Comparison of ENCODE assay signal across 2 cellular contexts in the genomic region with DNA sequence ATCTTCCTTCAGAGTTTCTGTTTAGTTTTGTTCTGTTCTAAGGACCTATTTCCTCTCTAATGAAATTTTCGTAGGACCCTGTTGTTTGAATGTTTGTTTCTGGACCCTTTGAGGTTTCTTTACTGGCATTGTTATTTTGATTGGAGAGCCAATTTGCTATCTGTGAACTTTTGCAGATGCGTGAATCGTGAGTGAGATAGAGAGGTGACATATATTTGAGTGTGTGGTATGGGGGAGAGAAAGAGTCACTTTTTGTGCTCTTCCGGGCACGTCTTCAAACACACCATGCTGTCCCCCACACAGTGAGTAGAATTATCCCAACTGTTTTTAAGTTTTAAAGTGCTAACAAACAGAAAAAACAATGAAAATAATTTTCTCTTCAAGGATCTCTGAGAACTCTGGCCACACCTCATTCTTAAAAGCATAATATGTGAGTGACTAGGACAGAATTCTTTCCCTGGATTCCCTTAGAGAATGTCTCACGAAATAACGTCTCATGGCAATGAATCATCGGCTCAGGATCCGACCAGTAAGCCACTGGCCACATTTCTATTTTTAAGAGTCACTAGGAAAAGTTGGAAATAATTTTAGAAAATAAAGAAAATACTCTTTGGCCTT.
TF ChIP-seq lines count a peak whose summit lies in the region.

No MANE protein-coding gene starts in this region.

TF ChIP-seq in A549, 52 proteins besides CTCF, POLR2A, EP300 and RAD21 (continued from another document):
- TF ChIP-seq, protein P1, sequence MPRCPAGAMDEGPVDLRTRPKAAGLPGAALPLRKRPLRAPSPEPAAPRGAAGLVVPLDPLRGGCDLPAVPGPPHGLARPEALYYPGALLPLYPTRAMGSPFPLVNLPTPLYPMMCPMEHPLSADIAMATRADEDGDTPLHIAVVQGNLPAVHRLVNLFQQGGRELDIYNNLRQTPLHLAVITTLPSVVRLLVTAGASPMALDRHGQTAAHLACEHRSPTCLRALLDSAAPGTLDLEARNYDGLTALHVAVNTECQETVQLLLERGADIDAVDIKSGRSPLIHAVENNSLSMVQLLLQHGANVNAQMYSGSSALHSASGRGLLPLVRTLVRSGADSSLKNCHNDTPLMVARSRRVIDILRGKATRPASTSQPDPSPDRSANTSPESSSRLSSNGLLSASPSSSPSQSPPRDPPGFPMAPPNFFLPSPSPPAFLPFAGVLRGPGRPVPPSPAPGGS (IDR thresholded peaks at IDR 0.05): no peak
- no peak for TF ChIP-seq NPAS2 (CRISPR knock-in tag; IDR thresholded peaks at IDR 0.05; ENCODE audit: borderline replicate concordance)
- TF ChIP-seq KDM1A (IDR thresholded peaks at IDR 0.05; ENCODE audit: low read depth): no peak
- TF ChIP-seq FOSB (CRISPR knock-in tag; IDR thresholded peaks at IDR 0.05): peak; percentile 18; the same call in 1 of the 2 replicates
- peak; percentile 86 for TF ChIP-seq JUNB (IDR thresholded peaks at IDR 0.05)
- 0 out of 2 replicates have a peak, but pooled peaks have one; percentile 9 for TF ChIP-seq MYC (IDR thresholded peaks at IDR 0.05; ENCODE audit: borderline replicate concordance, low read length)
- TF ChIP-seq MAZ (IDR thresholded peaks at IDR 0.05; ENCODE audit: borderline replicate concordance, low read depth, low read length): no peak
- peak; percentile 69 for TF ChIP-seq RARB (CRISPR knock-in tag; IDR thresholded peaks at IDR 0.05)
- TF ChIP-seq TP53 (CRISPR knock-in tag; IDR thresholded peaks at IDR 0.05): no peak
- peak; percentile 88 for TF ChIP-seq FOSL2 (IDR thresholded peaks at IDR 0.05)
- TF ChIP-seq FOSL2 (CRISPR knock-in tag; IDR thresholded peaks at IDR 0.05): peak; percentile 97
- TF ChIP-seq GATA3 (IDR thresholded peaks at IDR 0.05; ENCODE audit: borderline replicate concordance): peak; percentile 77; the same call in 1 of the 2 replicates
- TF ChIP-seq, protein P2, sequence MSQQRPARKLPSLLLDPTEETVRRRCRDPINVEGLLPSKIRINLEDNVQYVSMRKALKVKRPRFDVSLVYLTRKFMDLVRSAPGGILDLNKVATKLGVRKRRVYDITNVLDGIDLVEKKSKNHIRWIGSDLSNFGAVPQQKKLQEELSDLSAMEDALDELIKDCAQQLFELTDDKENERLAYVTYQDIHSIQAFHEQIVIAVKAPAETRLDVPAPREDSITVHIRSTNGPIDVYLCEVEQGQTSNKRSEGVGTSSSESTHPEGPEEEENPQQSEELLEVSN (IDR thresholded peaks at IDR 0.05; ENCODE audit: borderline replicate concordance, low read depth): no peak

TF ChIP-seq in HCT116, 20 proteins besides CTCF, POLR2A, EP300 and RAD21 (continued from another document):
- TF ChIP-seq, protein P3, sequence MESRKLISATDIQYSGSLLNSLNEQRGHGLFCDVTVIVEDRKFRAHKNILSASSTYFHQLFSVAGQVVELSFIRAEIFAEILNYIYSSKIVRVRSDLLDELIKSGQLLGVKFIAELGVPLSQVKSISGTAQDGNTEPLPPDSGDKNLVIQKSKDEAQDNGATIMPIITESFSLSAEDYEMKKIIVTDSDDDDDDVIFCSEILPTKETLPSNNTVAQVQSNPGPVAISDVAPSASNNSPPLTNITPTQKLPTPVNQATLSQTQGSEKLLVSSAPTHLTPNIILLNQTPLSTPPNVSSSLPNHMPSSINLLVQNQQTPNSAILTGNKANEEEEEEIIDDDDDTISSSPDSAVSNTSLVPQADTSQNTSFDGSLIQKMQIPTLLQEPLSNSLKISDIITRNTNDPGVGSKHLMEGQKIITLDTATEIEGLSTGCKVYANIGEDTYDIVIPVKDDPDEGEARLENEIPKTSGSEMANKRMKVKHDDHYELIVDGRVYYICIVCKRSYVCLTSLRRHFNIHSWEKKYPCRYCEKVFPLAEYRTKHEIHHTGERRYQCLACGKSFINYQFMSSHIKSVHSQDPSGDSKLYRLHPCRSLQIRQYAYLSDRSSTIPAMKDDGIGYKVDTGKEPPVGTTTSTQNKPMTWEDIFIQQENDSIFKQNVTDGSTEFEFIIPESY (IDR thresholded peaks at IDR 0.05; ENCODE audit: extremely low read depth, insufficient replicate concordance, low read length): no peak
- TF ChIP-seq POLR2AphosphoS5 (IDR thresholded peaks at IDR 0.05; ENCODE audit: low read depth, low read length) (peak; percentile 51), CBX3 (IDR thresholded peaks at IDR 0.05; ENCODE audit: low read depth) (no peak), JUND (IDR thresholded peaks at IDR 0.05) (peak; percentile 81), ZFX (IDR thresholded peaks at IDR 0.05) (no peak), CEBPB (IDR thresholded peaks at IDR 0.05; ENCODE audit: low read depth) (no peak), SRF (IDR thresholded peaks at IDR 0.05; ENCODE audit: low read depth) (no peak), SIN3A (IDR thresholded peaks at IDR 0.05; ENCODE audit: low read depth) (no peak; the same call in 1 of the 2 replicates), EZH2 (IDR thresholded peaks at IDR 0.05) (no peak), EGR1 (IDR thresholded peaks at IDR 0.05; ENCODE audit: low read depth) (no peak), ZNF274 (IDR thresholded peaks at IDR 0.05; ENCODE audit: low read depth, low read length) (no peak), ELF1 (IDR thresholded peaks at IDR 0.05; ENCODE audit: borderline replicate concordance, low read depth) (no peak)
- TF ChIP-seq, protein P4, sequence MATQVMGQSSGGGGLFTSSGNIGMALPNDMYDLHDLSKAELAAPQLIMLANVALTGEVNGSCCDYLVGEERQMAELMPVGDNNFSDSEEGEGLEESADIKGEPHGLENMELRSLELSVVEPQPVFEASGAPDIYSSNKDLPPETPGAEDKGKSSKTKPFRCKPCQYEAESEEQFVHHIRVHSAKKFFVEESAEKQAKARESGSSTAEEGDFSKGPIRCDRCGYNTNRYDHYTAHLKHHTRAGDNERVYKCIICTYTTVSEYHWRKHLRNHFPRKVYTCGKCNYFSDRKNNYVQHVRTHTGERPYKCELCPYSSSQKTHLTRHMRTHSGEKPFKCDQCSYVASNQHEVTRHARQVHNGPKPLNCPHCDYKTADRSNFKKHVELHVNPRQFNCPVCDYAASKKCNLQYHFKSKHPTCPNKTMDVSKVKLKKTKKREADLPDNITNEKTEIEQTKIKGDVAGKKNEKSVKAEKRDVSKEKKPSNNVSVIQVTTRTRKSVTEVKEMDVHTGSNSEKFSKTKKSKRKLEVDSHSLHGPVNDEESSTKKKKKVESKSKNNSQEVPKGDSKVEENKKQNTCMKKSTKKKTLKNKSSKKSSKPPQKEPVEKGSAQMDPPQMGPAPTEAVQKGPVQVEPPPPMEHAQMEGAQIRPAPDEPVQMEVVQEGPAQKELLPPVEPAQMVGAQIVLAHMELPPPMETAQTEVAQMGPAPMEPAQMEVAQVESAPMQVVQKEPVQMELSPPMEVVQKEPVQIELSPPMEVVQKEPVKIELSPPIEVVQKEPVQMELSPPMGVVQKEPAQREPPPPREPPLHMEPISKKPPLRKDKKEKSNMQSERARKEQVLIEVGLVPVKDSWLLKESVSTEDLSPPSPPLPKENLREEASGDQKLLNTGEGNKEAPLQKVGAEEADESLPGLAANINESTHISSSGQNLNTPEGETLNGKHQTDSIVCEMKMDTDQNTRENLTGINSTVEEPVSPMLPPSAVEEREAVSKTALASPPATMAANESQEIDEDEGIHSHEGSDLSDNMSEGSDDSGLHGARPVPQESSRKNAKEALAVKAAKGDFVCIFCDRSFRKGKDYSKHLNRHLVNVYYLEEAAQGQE (IDR thresholded peaks at IDR 0.05; ENCODE audit: low read depth): no peak
- TF ChIP-seq, protein P5, sequence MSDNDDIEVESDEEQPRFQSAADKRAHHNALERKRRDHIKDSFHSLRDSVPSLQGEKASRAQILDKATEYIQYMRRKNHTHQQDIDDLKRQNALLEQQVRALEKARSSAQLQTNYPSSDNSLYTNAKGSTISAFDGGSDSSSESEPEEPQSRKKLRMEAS (IDR thresholded peaks at IDR 0.05): no peak; the same call in 1 of the 2 replicates
